Comparison of ENCODE assay signal across 10 cellular contexts in genomic region chr6:127518212-127518709, GRCh38. TPM values are rescaled to one million over a fixed set of nuclear protein-coding genes. Genes with fewer than 3 reads are reported as not detected.
DNase-seq lines count a peak whose midpoint lies in the region; ATAC-seq and TF ChIP-seq lines count a peak whose summit lies in the region.
"Had no signal": no experiment of that assay in that cellular context is flagged by ENCODE, and none has a peak within 500 bp of the region (broad histone marks: within the 10 kb centered on the region; RNA-seq: fewer than 3 reads in every experiment).

No MANE protein-coding gene starts in this region.

- H3K4me2 ChIP-seq in hepatocyte, result peak overlapping the region; percentile 48

- H2AFZ ChIP-seq in hepatocyte, result no peak overlapping the region

- no peaks in the 10 kb centered on the region for H3K79me2 ChIP-seq in hepatocyte

- H3K4me1 ChIP-seq in hepatocyte (ENCODE audit: insufficient read depth) (peaks cover 10% of the 10 kb centered on the region), HAP-1 (peaks cover 9% of the 10 kb centered on the region)

- peaks cover 78% of the 10 kb centered on the region for H3K27me3 ChIP-seq in hepatocyte
- no peaks in the 10 kb centered on the region for H3K27me3 ChIP-seq in HAP-1 (ENCODE audit: low read depth)

- H4K20me1 ChIP-seq in hepatocyte (ENCODE audit: insufficient read depth, poor library complexity, severe bottlenecking), result no peaks in the 10 kb centered on the region

- peak; percentile 45 for DNase-seq in DMS79 (lab: John Stamatoyannopoulos, UW)
- DNase-seq in SK-N-MC (ENCODE audit: low read depth, low spot score), result no peak
- no peak for DNase-seq in hepatocyte (ENCODE audit: low spot score)
- no peak for DNase-seq in HAP-1 (ENCODE audit: low spot score in 2 of 2)
- no peak for DNase-seq in LoVo (ENCODE audit: low spot score)
- DNase-seq: SIG-M5; stimulated activated naive CD4-positive, alpha-beta T cell had no signal

- no peaks in the 10 kb centered on the region for H3K36me3 ChIP-seq in SK-N-MC (ENCODE audit: insufficient read depth, low read length)
- no peaks in the 10 kb centered on the region for H3K36me3 ChIP-seq in hepatocyte (replicated peaks; ENCODE audit: insufficient read depth, low read depth)
- no peaks in the 10 kb centered on the region for H3K36me3 ChIP-seq in HAP-1 (replicated peaks)

- no peak for TF ChIP-seq CTCF in 22Rv1 (IDR thresholded peaks at IDR 0.05)
- TF ChIP-seq CTCF in hepatocyte (IDR thresholded peaks at IDR 0.05; ENCODE audit: poor library complexity), result no peak

- no peak overlapping the region for H3K9ac ChIP-seq in SK-N-MC (ENCODE audit: insufficient read length)

- peak overlapping the region; percentile 92 for H3K4me3 ChIP-seq in SK-N-MC
- H3K4me3 ChIP-seq in hepatocyte, result no peak overlapping the region
- no peak overlapping the region for H3K4me3 ChIP-seq in HAP-1

- H3K9me3 ChIP-seq in SK-N-MC (ENCODE audit: low read depth, low read length), result no peaks in the 10 kb centered on the region
- H3K9me3 ChIP-seq in hepatocyte (ENCODE audit: low read depth), result no peaks in the 10 kb centered on the region
- H3K9me3 ChIP-seq in HAP-1, result no peaks in the 10 kb centered on the region

- ATAC-seq in GM18502 (IDR thresholded peaks at IDR 0.05; ENCODE audit: poor library complexity, unreplicated experiment) (no peak), HG02571 (IDR thresholded peaks at IDR 0.05; ENCODE audit: unreplicated experiment) (no peak)

- H3K9me2 ChIP-seq in hepatocyte (replicated peaks; ENCODE audit: insufficient read depth), result no peaks in the 10 kb centered on the region

- peak overlapping the region; percentile 91 for H3K27ac ChIP-seq in 22Rv1
- H3K27ac ChIP-seq in SK-N-MC, result no peak overlapping the region
- H3K27ac ChIP-seq in hepatocyte, result no peak overlapping the region

- in situ Hi-C loops in HAP-1 (cut with MboI; ENCODE audit: low sequenced_read_pairs), result no loop called here

- WGBS in hepatocyte (ENCODE audit: low lambda C conversion rate, missing lambda C conversion rate), result 7% methylated on average over 10 of the region's 10 CpGs

RNA-seq across cellular contexts. Expression of gene C6orf58, which starts 58.7 kb away (rescaled TPM):
- 0.12 TPM in 1 of 2 replicates, not detected in the other for total RNA-seq in hepatocyte
- not detected in 2 replicates for polyA plus RNA-seq in hepatocyte

RNA-seq across cellular contexts. Expression of gene KIAA0408, which starts 59.1 kb away (rescaled TPM):
- 6.4 and 7.4 TPM in 2 replicates for total RNA-seq in hepatocyte
- polyA plus RNA-seq in hepatocyte, result 1.8 and 2.1 TPM in 2 replicates
